In the genomic region with DNA sequence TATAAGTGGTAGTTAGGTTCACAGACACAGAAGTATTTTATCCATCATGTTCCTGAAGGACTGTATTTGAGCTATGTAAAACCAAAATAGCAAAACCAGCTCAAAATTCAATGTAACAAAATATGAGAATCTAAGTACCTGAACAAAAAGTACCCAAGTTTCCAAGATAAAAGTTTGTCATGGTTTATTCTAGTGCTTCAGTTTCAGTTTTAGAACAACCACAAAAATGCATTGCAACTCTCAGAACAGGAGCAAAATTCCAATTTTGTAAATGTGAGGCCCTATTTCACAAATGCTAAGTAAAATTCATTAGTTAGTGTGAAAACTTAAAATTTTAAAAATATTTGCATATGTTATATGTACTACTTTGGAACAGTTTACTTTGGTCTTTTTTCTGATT, we compare ENCODE assay signal across 25 cellular contexts. TPM values are rescaled to one million over a fixed set of nuclear protein-coding genes. Genes with fewer than 3 reads are reported as not detected.
"Had no signal": no experiment of that assay in that cellular context is flagged by ENCODE, and none has a peak within 500 bp of the region (broad histone marks: within the 10 kb centered on the region; RNA-seq: fewer than 3 reads in every experiment).

No MANE protein-coding gene starts in this region.

- H3K4me3 ChIP-seq: coronary artery, gastroesophageal sphincter, heart left ventricle, left lung, tibial artery had no signal

- H3K4me1 ChIP-seq: gastroesophageal sphincter, left lung had no signal

- H3K27me3 Mint-ChIP-seq: activated CD8-positive, alpha-beta T cell treated with anti-CD3 and anti-CD28 coated beads for 36 hours had no signal

- H3K27me3 ChIP-seq: brain microvascular endothelial cell, gastroesophageal sphincter, heart left ventricle, left lung had no signal

- H3K27ac ChIP-seq: brain microvascular endothelial cell, coronary artery, gastroesophageal sphincter, left lung, tibial artery had no signal

- H3K27ac Mint-ChIP-seq: activated CD4-positive, alpha-beta T cell treated with anti-CD3 and anti-CD28 coated beads for 36 hours; activated CD8-positive, alpha-beta T cell treated with anti-CD3 and anti-CD28 coated beads for 36 hours; activated naive CD8-positive, alpha-beta T cell treated with anti-CD3 and anti-CD28 coated beads, Interleukin-2, amount 10 ng/mL, durations not matched to agents 7 days and 5 days; T-helper 2 cell treated with Interferon-gamma antibody and Interleukin-4, amounts not matched to agents 5 μg/mL and 100 μg/mL, for 36 hours had no signal

- H3K36me3 ChIP-seq: brain microvascular endothelial cell, gastroesophageal sphincter, heart left ventricle, left lung, tibial artery had no signal

- DNase-seq: activated CD4-positive, alpha-beta T cell treated with anti-CD3 and anti-CD28 coated beads for 36 hours; activated CD8-positive, alpha-beta T cell treated with anti-CD3 and anti-CD28 coated beads for 36 hours; activated effector memory CD4-positive, alpha-beta T cell treated with Interleukin-2 at 50 U/mL for 16 hours; activated naive CD8-positive, alpha-beta T cell treated with anti-CD3 and anti-CD28 coated beads, Interleukin-2, amount 10 ng/mL, durations not matched to agents 7 days and 5 days; activated T-cell treated with anti-CD3 and anti-CD28 coated beads, Interleukin-2, amount 50 U/mL, for 1 hour; anterior cingulate cortex; brain microvascular endothelial cell; central memory CD4-positive, alpha-beta T cell; erythroblast; heart left ventricle; left lung; occipital lobe; stimulated activated CD4-positive, alpha-beta T cell treated with anti-CD3 and anti-CD28 coated beads, Interleukin-12 subunit alpha, Interleukin-12 subunit beta, amount 100 ng/mL, for 4 hours; stimulated activated CD4-positive, alpha-beta T cell treated with anti-CD3 and anti-CD28 coated beads, Interleukin-1b, Interleukin-23, amount 100 ng/mL, for 48 hours; stimulated activated CD8-positive, alpha-beta memory T cell treated with anti-CD3 and anti-CD28 coated beads, Interleukin-4, amount 100 ng/mL, for 48 hours; stimulated activated naive CD8-positive, alpha-beta T cell treated with anti-CD3 and anti-CD28 coated beads, Interleukin-15, Interleukin-2, amounts not matched to agents 100 U/mL and 50 U/mL, for 24 hours; substantia nigra; SW 1271; tibial artery had no signal

- H3K9me3 ChIP-seq: gastroesophageal sphincter, heart left ventricle, left lung, tibial artery had no signal

- H3K36me3 Mint-ChIP-seq: WTC11 had no signal

- H3K4me3 Mint-ChIP-seq: activated CD4-positive, alpha-beta T cell treated with anti-CD3 and anti-CD28 coated beads for 36 hours; activated CD8-positive, alpha-beta T cell treated with anti-CD3 and anti-CD28 coated beads for 36 hours; activated naive CD8-positive, alpha-beta T cell treated with anti-CD3 and anti-CD28 coated beads, Interleukin-2, amount 10 ng/mL, durations not matched to agents 7 days and 5 days; T-helper 2 cell treated with Interferon-gamma antibody and Interleukin-4, amounts not matched to agents 5 μg/mL and 100 μg/mL, for 36 hours; WTC11 had no signal

- H3K9me3 Mint-ChIP-seq: activated CD8-positive, alpha-beta T cell treated with anti-CD3 and anti-CD28 coated beads for 36 hours; T-helper 2 cell treated with Interferon-gamma antibody and Interleukin-4, amounts not matched to agents 5 μg/mL and 100 μg/mL, for 36 hours; WTC11 had no signal

- ATAC-seq: activated CD4-positive, alpha-beta T cell treated with anti-CD3 and anti-CD28 coated beads for 36 hours; activated CD8-positive, alpha-beta T cell treated with anti-CD3 and anti-CD28 coated beads for 36 hours; gastroesophageal sphincter; heart left ventricle; left lung; stimulated activated naive CD8-positive, alpha-beta T cell treated with anti-CD3 and anti-CD28 coated beads, Interleukin-15, Interleukin-2, amounts not matched to agents 100 U/mL and 50 U/mL, for 24 hours; WTC11 had no signal

RNA-seq across cellular contexts. Expression of a gene that starts 5.0 kb away (rescaled TPM):
- total RNA-seq: posterior vena cava had no signal
- polyA plus RNA-seq: neural cell had no signal
